In genomic region chr5:157290981-157291711, GRCh38 we compare ENCODE assay signal across 7 cellular contexts. TPM values are rescaled to one million over a fixed set of nuclear protein-coding genes. Genes with fewer than 3 reads are reported as not detected.
DNase-seq lines count a peak whose midpoint lies in the region; ATAC-seq and TF ChIP-seq lines count a peak whose summit lies in the region.

No MANE protein-coding gene starts in this region.

- H3K4me3 ChIP-seq in kidney epithelial cell (ENCODE audit: low read depth, low read length) (no peak overlapping the region), tibial nerve (no peak overlapping the region)

- TF ChIP-seq EP300 in tibial nerve (IDR thresholded peaks at IDR 0.05): no peak

- H3K27me3 ChIP-seq in kidney epithelial cell (ENCODE audit: control insufficient read depth, insufficient read depth, low read length): no peaks in the 10 kb centered on the region
- H3K27me3 ChIP-seq in tibial nerve: no peaks in the 10 kb centered on the region

- H3K9me3 ChIP-seq in tibial nerve: no peaks in the 10 kb centered on the region

- H3K27ac ChIP-seq in tibial nerve: no peak overlapping the region

- H3K4me1 ChIP-seq in tibial nerve: peaks cover 0 to 4% (median 0%) of the 10 kb centered on the region in 4 donors

- H3K36me3 ChIP-seq in kidney epithelial cell (ENCODE audit: control insufficient read depth, insufficient read depth, low read length): no peaks in the 10 kb centered on the region
- peaks cover 0 to 16% (median 6%) of the 10 kb centered on the region in 3 donors for H3K36me3 ChIP-seq in tibial nerve

- ATAC-seq in GM18907 (IDR thresholded peaks at IDR 0.05; ENCODE audit: unreplicated experiment): peak; percentile 96
- peak; percentile 85 for ATAC-seq in HG02571 (IDR thresholded peaks at IDR 0.05; ENCODE audit: unreplicated experiment)

- WGBS in tibial nerve, 2 donors: 46 to 47% methylated on average over 10 of the region's 10 CpGs

- peak; percentile 76 for DNase-seq in NAMALWA (ENCODE audit: low spot score)
- DNase-seq in kidney epithelial cell (ENCODE audit: low read depth): peak; percentile 89
- DNase-seq in amniotic stem cell (lab: John Stamatoyannopoulos, UW): no peak
- DNase-seq in midbrain (lab: John Stamatoyannopoulos, UW): no peak
- no peak for DNase-seq in tibial nerve (ENCODE audit: low spot score in 2 of 2)

- TF ChIP-seq CTCF in kidney epithelial cell (IDR thresholded peaks at IDR 0.05; ENCODE audit: insufficient read depth, low read length, poor library complexity, severe bottlenecking) (no peak), tibial nerve (IDR thresholded peaks at IDR 0.05) (no peak)

- TF ChIP-seq POLR2A in tibial nerve (IDR thresholded peaks at IDR 0.05): no peak

RNA-seq across cellular contexts. Expression of gene CYFIP2, which starts 25.2 kb away (rescaled TPM):
- total RNA-seq in kidney epithelial cell (93.5 and 99.9 TPM in 2 replicates), tibial nerve (10 to 100 TPM; 14.4 to 27.3 (median 18.0) TPM)

Comparison
In these comparisons a context has a peak if more than half of its experiments do, and no peak if none do; other contexts are left out.
1. DNase-seq: peak in NAMALWA (single experiment) and kidney epithelial cell (single experiment); none in amniotic stem cell (single experiment), midbrain (single experiment) and tibial nerve (0 of 2).